Comparison of ENCODE assay signal across 11 cellular contexts in the genomic region with DNA sequence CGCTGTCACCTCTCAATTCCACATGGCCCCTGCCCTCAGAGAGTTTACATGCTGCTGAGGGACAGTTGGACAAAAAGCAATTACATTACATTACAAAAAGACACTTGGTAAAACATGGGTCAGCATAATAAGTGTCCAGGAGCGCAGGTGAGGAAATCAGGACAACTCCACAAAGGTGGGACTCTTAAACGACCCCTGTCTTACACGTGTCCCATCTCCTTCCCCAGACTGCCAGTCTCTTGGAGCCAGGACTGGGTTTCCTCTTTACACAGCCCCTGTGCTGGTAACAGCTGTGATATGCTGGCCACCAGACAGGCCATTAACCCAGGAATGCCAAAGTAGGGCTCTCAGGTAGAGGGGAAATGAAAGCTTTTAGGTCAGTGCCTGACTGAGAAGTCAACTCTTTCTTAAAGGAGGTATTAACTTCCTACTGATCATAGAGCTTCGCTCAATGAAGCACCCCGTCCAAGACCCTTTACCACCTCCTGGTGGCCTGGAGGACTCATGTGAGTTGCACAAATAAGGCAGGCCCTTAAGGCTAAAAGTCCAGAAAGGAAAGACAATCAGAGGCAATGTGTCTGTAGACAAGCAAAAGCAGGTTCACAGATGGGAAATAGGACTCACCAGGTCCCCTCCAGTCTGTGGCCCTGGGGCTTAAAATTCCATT. TPM values are rescaled to one million over a fixed set of nuclear protein-coding genes. Genes with fewer than 3 reads are reported as not detected.
DNase-seq lines count a peak whose midpoint lies in the region; ATAC-seq and TF ChIP-seq lines count a peak whose summit lies in the region.
"Had no signal": no experiment of that assay in that cellular context is flagged by ENCODE, and none has a peak within 500 bp of the region (broad histone marks: within the 10 kb centered on the region; RNA-seq: fewer than 3 reads in every experiment).

No MANE protein-coding gene starts in this region.

- no peaks in the 10 kb centered on the region; the same call in 1 of the 2 replicates for H3K9me2 ChIP-seq in GM23338 (ENCODE audit: insufficient read depth)

- H3K79me2 ChIP-seq in GM23338 (replicated peaks; ENCODE audit: insufficient read depth), result no peaks in the 10 kb centered on the region

- H3K4me1 Mint-ChIP-seq in GM23338, result no peaks in the 10 kb centered on the region
- no peaks in the 10 kb centered on the region for H3K4me1 Mint-ChIP-seq in stimulated activated memory B cell treated with anti-CD40 and anti-IgM and Interleukin-4, amounts not matched to agents 10 μg/mL and 1 μg/mL and 100 μg/mL, for 72 hours

- peaks cover 23% of the 10 kb centered on the region for H3K9me3 Mint-ChIP-seq in GM23338
- peaks cover 10% of the 10 kb centered on the region for H3K9me3 Mint-ChIP-seq in stimulated activated memory B cell treated with anti-CD40 and anti-IgM and Interleukin-4, amounts not matched to agents 10 μg/mL and 1 μg/mL and 100 μg/mL, for 72 hours

- peaks cover 11% of the 10 kb centered on the region; the same call in 2 of the 3 replicates for H3K36me3 Mint-ChIP-seq in GM23338 (ENCODE audit: low read depth)
- H3K36me3 Mint-ChIP-seq in stimulated activated memory B cell treated with anti-CD40 and anti-IgM and Interleukin-4, amounts not matched to agents 10 μg/mL and 1 μg/mL and 100 μg/mL, for 72 hours, result no peaks in the 10 kb centered on the region

- DNase-seq in CMK (ENCODE audit: low read depth), result peak; percentile 40
- peak; percentile 44 for DNase-seq in GM23338 (ENCODE audit: low spot score)
- peak; percentile 20 for DNase-seq in RPMI8226
- peak; percentile 39 for DNase-seq in iPS-NIHi11 (ENCODE audit: low spot score)
- no peak for DNase-seq in COLO668 (lab: John Stamatoyannopoulos, UW; ENCODE audit: unreplicated experiment)
- no peak for DNase-seq in omental fat pad (ENCODE audit: low spot score)
- DNase-seq: NCI-H524 treated with DMSO at 0.1 percent for 48 hours, pancreas had no signal

- TF ChIP-seq CTCF in GM23338 (conservative IDR thresholded peaks at IDR 0.05; ENCODE audit: low read depth in 2 of 2) (peak; percentile 28 to 47; a peak in 3 of 4 replicates), omental fat pad (IDR thresholded peaks at IDR 0.05) (no peak)

- no peaks in the 10 kb centered on the region for H4K20me1 ChIP-seq in GM23338 (replicated peaks; ENCODE audit: insufficient read depth)

- H3K27ac ChIP-seq in GM23338 (ENCODE audit: low read depth), result no peak overlapping the region
- H3K27ac ChIP-seq: pancreas, VCaP had no signal

- peaks cover 6% of the 10 kb centered on the region for H3K27me3 Mint-ChIP-seq in GM23338 (ENCODE audit: insufficient read depth, low read depth, poor library complexity)
- peaks cover 37% of the 10 kb centered on the region for H3K27me3 Mint-ChIP-seq in stimulated activated memory B cell treated with anti-CD40 and anti-IgM and Interleukin-4, amounts not matched to agents 10 μg/mL and 1 μg/mL and 100 μg/mL, for 72 hours

- no peak overlapping the region for H3K27ac Mint-ChIP-seq in GM23338
- H3K27ac Mint-ChIP-seq in stimulated activated memory B cell treated with anti-CD40 and anti-IgM and Interleukin-4, amounts not matched to agents 10 μg/mL and 1 μg/mL and 100 μg/mL, for 72 hours, result no peak overlapping the region

- H2AFZ ChIP-seq in GM23338, result no peak overlapping the region

- ATAC-seq in GM23338 (no peak), HG02588 (IDR thresholded peaks at IDR 0.05; ENCODE audit: unreplicated experiment) (no peak), omental fat pad (ENCODE audit: low FRiP score) (no peak)
- ATAC-seq in stimulated activated memory B cell treated with anti-CD40 and anti-IgM and Interleukin-4, amounts not matched to agents 10 μg/mL and 1 μg/mL and 100 μg/mL, for 72 hours, result no peak
- ATAC-seq: pancreas had no signal

- no peak overlapping the region for H3K4me3 Mint-ChIP-seq in GM23338
- H3K4me3 Mint-ChIP-seq in stimulated activated memory B cell treated with anti-CD40 and anti-IgM and Interleukin-4, amounts not matched to agents 10 μg/mL and 1 μg/mL and 100 μg/mL, for 72 hours, result no peak overlapping the region

- H3K36me3 ChIP-seq in GM23338 (ENCODE audit: insufficient read depth), result no peaks in the 10 kb centered on the region
- H3K36me3 ChIP-seq: pancreas had no signal

- H3K27me3 ChIP-seq in GM23338 (ENCODE audit: insufficient read depth), result no peaks in the 10 kb centered on the region
- H3K27me3 ChIP-seq: pancreas had no signal

- no peaks in the 10 kb centered on the region for H3F3A ChIP-seq in GM23338 (replicated peaks; ENCODE audit: low read depth)

- H3K4me2 ChIP-seq in GM23338, result no peak overlapping the region

- no peak overlapping the region for H3K4me3 ChIP-seq in GM23338
- H3K4me3 ChIP-seq: pancreas had no signal

- no peaks in the 10 kb centered on the region for H3K4me1 ChIP-seq in GM23338 (ENCODE audit: insufficient read depth)
- H3K4me1 ChIP-seq: pancreas had no signal

TF ChIP-seq in GM23338, 12 proteins besides CTCF, POLR2A, EP300 and RAD21:
- no peak for TF ChIP-seq JUNB (IDR thresholded peaks at IDR 0.05; ENCODE audit: unreplicated experiment)
- TF ChIP-seq CREB1 (CRISPR knock-in tag; IDR thresholded peaks at IDR 0.05; ENCODE audit: low read depth), result no peak
- no peak for TF ChIP-seq STAT1 (IDR thresholded peaks at IDR 0.05; ENCODE audit: unreplicated experiment)

RNA-seq across cellular contexts. Expression of gene ANO2, which starts 55.5 kb away (rescaled TPM):
- 3.3 and 4.6 TPM in 2 replicates for total RNA-seq in GM23338 (2014; rRNA removed; shearing (Covaris generic))
- 1.9 and 2.3 TPM in 2 replicates for polyA plus RNA-seq in GM23338 (2016; fragmentation: Nextera tagmentation; extraction: Ambion mirVana)
- 10 to 100 TPM in 3 of 4 donors, 1 to 10 TPM in 1; 7.0 to 95.0 (median 20.8) TPM for total RNA-seq in omental fat pad

Comparison
In these comparisons a context has a peak if more than half of its experiments do, and no peak if none do; other contexts are left out.
1. DNase-seq: peak in CMK (single experiment), GM23338 (single experiment), RPMI8226 (single experiment) and iPS-NIHi11 (single experiment); none in COLO668 (single experiment) and omental fat pad (single experiment).
2. CTCF ChIP-seq: peak in GM23338 (2 of 2); none in omental fat pad (0 of 3).